ENCODE assay signal across 8 cellular contexts in the genomic region with DNA sequence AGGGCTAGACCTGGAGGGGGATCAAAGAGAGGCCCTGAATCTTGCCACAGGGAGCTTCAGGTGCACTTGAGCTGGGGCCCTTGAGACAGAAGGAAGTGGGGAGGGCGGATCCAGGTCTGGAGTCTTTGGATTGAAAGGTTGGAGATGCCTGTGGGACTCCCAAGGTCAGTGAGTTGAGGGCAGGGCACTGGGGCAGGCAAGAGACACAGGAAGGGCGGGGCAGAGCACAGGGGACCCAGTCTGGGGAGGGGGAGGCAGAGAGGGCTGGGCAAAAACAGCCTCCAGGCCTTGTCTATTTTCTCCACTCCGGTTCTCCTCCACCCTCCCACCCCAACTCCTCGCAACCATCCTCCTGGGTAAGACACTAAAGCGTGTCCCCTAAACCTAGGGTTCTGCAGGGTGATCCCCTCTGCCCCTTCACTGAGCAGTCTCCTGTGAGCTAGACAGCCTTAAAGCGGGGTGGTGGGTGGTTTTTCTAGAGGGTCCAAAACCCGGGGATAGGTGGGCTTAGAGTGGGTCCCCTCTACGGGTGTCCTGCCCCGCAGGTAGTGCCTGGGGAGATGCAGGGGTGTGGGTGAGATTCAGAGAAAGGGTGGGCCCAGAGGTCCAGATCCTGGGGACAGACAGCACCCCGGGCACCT. TPM values are rescaled to one million over a fixed set of nuclear protein-coding genes. Genes with fewer than 3 reads are reported as not detected.
DNase-seq lines count a peak whose midpoint lies in the region; ATAC-seq and TF ChIP-seq lines count a peak whose summit lies in the region.

No MANE protein-coding gene starts in this region.

- H3K4me1 ChIP-seq in HUES48 (ENCODE audit: control insufficient read depth, insufficient read depth, low read length) = peaks cover 15% of the 10 kb centered on the region
- peaks cover 3% of the 10 kb centered on the region for H3K4me1 ChIP-seq in iPS-15b (ENCODE audit: control insufficient read depth, insufficient read depth, low read length)
- peaks cover 64 to 76% (median 74%) of the 10 kb centered on the region in 4 donors for H3K4me1 ChIP-seq in stomach

- peak overlapping the region; percentile 83 for H3K4me3 Mint-ChIP-seq in activated naive CD4-positive, alpha-beta T cell treated with anti-CD3 and anti-CD28 coated beads, Interleukin-2, amount 50 U/mL, for 24 hours

- peaks cover 33% of the 10 kb centered on the region for H3K4me1 Mint-ChIP-seq in activated naive CD4-positive, alpha-beta T cell treated with anti-CD3 and anti-CD28 coated beads, Interleukin-2, amount 50 U/mL, for 24 hours

- H3K9ac ChIP-seq in HUES48 (ENCODE audit: low read depth, low read length) (no peak overlapping the region), iPS-15b (ENCODE audit: low read depth, low read length) (peak overlapping the region; percentile 37)

- TF ChIP-seq EP300 in stomach (IDR thresholded peaks at IDR 0.05) = no peak

- peaks cover 9% of the 10 kb centered on the region; the same call in 1 of the 2 replicates for H3K27me3 ChIP-seq in HUES48 (ENCODE audit: control insufficient read depth, insufficient read depth, low read length)
- H3K27me3 ChIP-seq in iPS-15b (ENCODE audit: control insufficient read depth, insufficient read depth, low read length) = peaks cover 3% of the 10 kb centered on the region
- no peaks in the 10 kb centered on the region for H3K27me3 ChIP-seq in stomach

- no peaks in the 10 kb centered on the region for H3K36me3 Mint-ChIP-seq in activated naive CD4-positive, alpha-beta T cell treated with anti-CD3 and anti-CD28 coated beads, Interleukin-2, amount 50 U/mL, for 24 hours

- intact Hi-C loops in stomach (cut with DNase I; ENCODE audit: low total_unique reads) = no loop called here

- no peak for DNase-seq in stomach
- no peak for DNase-seq in NCI-H146 (lab: John Stamatoyannopoulos, UW)
- no peak for DNase-seq in erythroblast (lab: John Stamatoyannopoulos, UW)
- no peak for DNase-seq in DMS114 treated with DMSO at 0.1 percent for 48 hours (lab: John Stamatoyannopoulos, UW; ENCODE audit: unreplicated experiment)

- peaks cover 5% of the 10 kb centered on the region; the same call in 1 of the 2 replicates for H3K9me3 ChIP-seq in HUES48 (ENCODE audit: control insufficient read depth, insufficient read depth, low read length)
- H3K9me3 ChIP-seq in iPS-15b (ENCODE audit: control insufficient read depth, insufficient read depth, low read length) = no peaks in the 10 kb centered on the region
- peaks cover 0 to 14% (median 10%) of the 10 kb centered on the region in 4 donors for H3K9me3 ChIP-seq in stomach

- no peak for ATAC-seq in HG03571 (IDR thresholded peaks at IDR 0.05; ENCODE audit: unreplicated experiment)

- peak overlapping the region; percentile 70 for H3K27ac ChIP-seq in HUES48 (ENCODE audit: low read depth, low read length)
- H3K27ac ChIP-seq in stomach = peak overlapping the region; percentile 82 to 94 (median 89)

- WGBS in stomach, 5 donors = 32 to 47% (median 38%) methylated on average over 9 to 10 of the region's 10 CpGs

- peaks cover 4% of the 10 kb centered on the region for H3K9me3 Mint-ChIP-seq in activated naive CD4-positive, alpha-beta T cell treated with anti-CD3 and anti-CD28 coated beads, Interleukin-2, amount 50 U/mL, for 24 hours

- TF ChIP-seq CTCF in stomach (IDR thresholded peaks at IDR 0.05) = no peak

- no peaks in the 10 kb centered on the region for H3K27me3 Mint-ChIP-seq in activated naive CD4-positive, alpha-beta T cell treated with anti-CD3 and anti-CD28 coated beads, Interleukin-2, amount 50 U/mL, for 24 hours

- peak overlapping the region; percentile 88 for H3K27ac Mint-ChIP-seq in activated naive CD4-positive, alpha-beta T cell treated with anti-CD3 and anti-CD28 coated beads, Interleukin-2, amount 50 U/mL, for 24 hours

- no peak for TF ChIP-seq POLR2A in stomach (IDR thresholded peaks at IDR 0.05)
- no peak for TF ChIP-seq POLR2A in erythroblast (IDR thresholded peaks at IDR 0.05; ENCODE audit: low read length)

- H3K4me3 ChIP-seq in HUES48 (ENCODE audit: low read depth, low read length) = peak overlapping the region; percentile 68
- peak overlapping the region; percentile 53 for H3K4me3 ChIP-seq in iPS-15b (ENCODE audit: low read depth, low read length)
- peak overlapping the region; percentile 43 to 55 (median 50) for H3K4me3 ChIP-seq in stomach

- H3K36me3 ChIP-seq in HUES48 (ENCODE audit: control insufficient read depth, insufficient read depth, low read length) (no peaks in the 10 kb centered on the region), iPS-15b (ENCODE audit: control insufficient read depth, insufficient read depth, low read length) (no peaks in the 10 kb centered on the region), stomach (no peaks in the 10 kb centered on the region)

RNA-seq across cellular contexts. Expression of a gene that starts 38.6 kb away (rescaled TPM):
- total RNA-seq in stomach = 10 to 100 TPM in 4 of 5 donors, under 1 TPM in 1; 0.29 to 78.2 (median 29.8) TPM
- polyA plus RNA-seq in stomach = 10 to 100 TPM in 1 of 3 donors, 1 to 10 TPM in 2; 1.8 to 15.7 (median 4.6) TPM

RNA-seq across cellular contexts. Expression of a gene that starts 44.2 kb away (rescaled TPM):
- total RNA-seq in stomach = 100 to 1,000 TPM in 1 of 5 donors, 10 to 100 TPM in 4; 20.5 to 452 (median 30.9) TPM
- polyA plus RNA-seq in stomach = 10 to 100 TPM in 2 of 3 donors, 1 to 10 TPM in 1; 7.4 to 14.3 (median 13.7) TPM
